12 cellular contexts compared by ENCODE assay signal in the genomic region with DNA sequence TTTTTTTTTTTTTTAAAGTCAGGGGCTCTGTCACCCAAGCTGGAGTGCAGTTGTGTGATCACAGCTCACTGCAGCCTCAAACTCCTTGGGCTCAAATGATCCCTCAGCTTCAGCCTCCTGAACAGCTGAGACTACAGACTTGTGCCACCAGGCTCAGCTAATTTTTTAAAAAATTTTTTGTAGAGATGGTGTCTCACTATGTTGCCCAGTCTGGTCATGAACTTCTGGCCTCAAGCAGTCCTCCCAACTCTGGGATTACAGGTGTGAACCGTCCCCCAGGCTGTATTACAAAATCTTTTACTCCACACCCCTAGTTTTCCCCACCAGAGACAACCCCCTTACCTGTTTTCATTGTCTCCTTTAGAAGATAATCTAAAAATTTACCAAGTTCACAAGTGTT. TPM values are rescaled to one million over a fixed set of nuclear protein-coding genes. Genes with fewer than 3 reads are reported as not detected.
DNase-seq lines count a peak whose midpoint lies in the region; ATAC-seq and TF ChIP-seq lines count a peak whose summit lies in the region.
"Had no signal": no experiment of that assay in that cellular context is flagged by ENCODE, and none has a peak within 500 bp of the region (broad histone marks: within the 10 kb centered on the region; RNA-seq: fewer than 3 reads in every experiment).

No MANE protein-coding gene starts in this region.

- H3K4me1 ChIP-seq in left ventricle myocardium inferior = peaks cover 54% of the 10 kb centered on the region
- peaks cover 15 to 43% (median 19%) of the 10 kb centered on the region in 4 donors for H3K4me1 ChIP-seq in transverse colon
- no peaks in the 10 kb centered on the region for H3K4me1 ChIP-seq in trophoblast cell (ENCODE audit: control insufficient read depth in 1 of 2, insufficient read depth in 2 of 2, low read length in 2 of 2)

- peaks cover 6% of the 10 kb centered on the region for H3K79me1 ChIP-seq in trophoblast cell (ENCODE audit: low read length)

- no peak for TF ChIP-seq EP300 in transverse colon (IDR thresholded peaks at IDR 0.05; ENCODE audit: low read depth)

- H3K9me3 ChIP-seq in left ventricle myocardium inferior (replicated peaks) (no peaks in the 10 kb centered on the region), transverse colon (no peaks in the 10 kb centered on the region), trophoblast cell (ENCODE audit: insufficient read depth, low read depth, low read length) (no peaks in the 10 kb centered on the region)
- H3K9me3 ChIP-seq: esophagus squamous epithelium had no signal

- no peak overlapping the region for H3K9ac ChIP-seq in trophoblast cell (ENCODE audit: low read length)

- H4K91ac ChIP-seq in trophoblast cell (ENCODE audit: low read depth, low read length) = no peak overlapping the region

- no peak overlapping the region for H2BK5ac ChIP-seq in trophoblast cell (ENCODE audit: low read depth, low read length, poor library complexity)

- H3K27ac ChIP-seq in left ventricle myocardium inferior (replicated peaks) (no peak overlapping the region), transverse colon (peak overlapping the region in 3 of 4 donors; percentile 99 to 100 (median 99)), trophoblast cell (ENCODE audit: low read depth, low read length) (no peak overlapping the region)

- intact Hi-C loops in left ventricle myocardium inferior (cut with micrococcal nuclease) (loop anchor here (10.0 kb wide), 1 partner anchor 740 kb away; no protein-coding TSS in a partner anchor), Right ventricle myocardium inferior (cut with DNase I) (no loop called here), transverse colon (cut with DNase I; ENCODE audit: low total_unique reads) (no loop called here)

- H4K12ac ChIP-seq in trophoblast cell (ENCODE audit: low read depth, low read length) = no peak overlapping the region

- peaks cover 6% of the 10 kb centered on the region for H3K79me2 ChIP-seq in trophoblast cell (ENCODE audit: control insufficient read depth, insufficient read depth, low read length, poor library complexity)

- H3K36me3 ChIP-seq in left ventricle myocardium inferior = peaks cover 21% of the 10 kb centered on the region
- peaks cover 0 to 5% (median 0%) of the 10 kb centered on the region in 4 donors for H3K36me3 ChIP-seq in transverse colon
- H3K36me3 ChIP-seq in trophoblast cell (ENCODE audit: control insufficient read depth in 1 of 2, insufficient read depth in 2 of 2, low read length in 2 of 2) = peaks cover 16 to 18% of the 10 kb centered on the region in 2 experiments

- no peak overlapping the region for H4K8ac ChIP-seq in trophoblast cell (ENCODE audit: low read depth, low read length)

- in situ Hi-C loops in transverse colon (cut with MboI; ENCODE audit: low pct_ligation_motif_present in 1 of 4, low pct_unique_long_range_greater_than_20kb in 1 of 4, low sequenced_read_pairs in 3 of 4) = no loop called here

- TF ChIP-seq CTCF in left ventricle myocardium inferior (IDR thresholded peaks at IDR 0.05; ENCODE audit: borderline replicate concordance) (no peak), WTC11 (IDR thresholded peaks at IDR 0.05) (no peak), transverse colon (IDR thresholded peaks at IDR 0.05) (no peak)

- no peak for ATAC-seq in Right ventricle myocardium inferior
- no peak for ATAC-seq in WTC11
- no peak for ATAC-seq in GM18498 (IDR thresholded peaks at IDR 0.05; ENCODE audit: unreplicated experiment)

- no peak for TF ChIP-seq POLR2A in transverse colon (IDR thresholded peaks at IDR 0.05)

- no peak overlapping the region for H3K4me2 ChIP-seq in trophoblast cell (ENCODE audit: low read length)

- H3K27ac Mint-ChIP-seq in WTC11 (peak overlapping the region; percentile 13; the same call in 1 of the 2 replicates), immature natural killer cell (peak overlapping the region; percentile 52 to 87 (median 72))

- H3K36me3 Mint-ChIP-seq in WTC11 (peaks cover 28% of the 10 kb centered on the region), immature natural killer cell (peaks cover 8 to 9% (median 8%) of the 10 kb centered on the region in 3 donors)

- no peak for DNase-seq in left ventricle myocardium inferior
- DNase-seq in Right ventricle myocardium inferior (ENCODE audit: missing footprints) = no peak
- no peak for DNase-seq in WTC11 (ENCODE audit: low spot score)
- no peak for DNase-seq in immature natural killer cell
- no peak for DNase-seq in transverse colon
- no peak for DNase-seq in trophoblast cell
- no peak for DNase-seq in effector CD4-positive, alpha-beta T cell
- DNase-seq: esophagus squamous epithelium, GF-D8, NCI-H187, small intestine had no signal

- no peak overlapping the region for H3K18ac ChIP-seq in trophoblast cell (ENCODE audit: low read length)

- H3K27me3 Mint-ChIP-seq in WTC11 (ENCODE audit: low read depth) (no peaks in the 10 kb centered on the region), immature natural killer cell (ENCODE audit: low read depth in 3 of 3) (peaks cover 0 to 7% (median 5%) of the 10 kb centered on the region in 3 donors)

- no peak overlapping the region for H2BK12ac ChIP-seq in trophoblast cell (ENCODE audit: low read length)

- H3K4me3 ChIP-seq in left ventricle myocardium inferior = peak overlapping the region; percentile 80
- peak overlapping the region in 1 of 4 donors; percentile 95 for H3K4me3 ChIP-seq in transverse colon
- no peak overlapping the region for H3K4me3 ChIP-seq in trophoblast cell (ENCODE audit: low read depth, low read length)

- no peak overlapping the region for H3K14ac ChIP-seq in trophoblast cell (ENCODE audit: low read length)

- no peak overlapping the region for H2AK5ac ChIP-seq in trophoblast cell (ENCODE audit: low read length)

- CTCF ChIA-PET in WTC11 (lab: Charles Lee) = interaction anchor here (0.6 to 1.0 kb wide), 2 partner anchors 256 to 380 kb away, joined by 4 to 5 read pairs; no protein-coding TSS in a partner anchor

- H3K4me1 Mint-ChIP-seq in WTC11 (peaks cover 11% of the 10 kb centered on the region), immature natural killer cell (peaks cover 44 to 53% of the 10 kb centered on the region in 2 donors)

- H3K4ac ChIP-seq in trophoblast cell (ENCODE audit: low read depth, low read length) = no peak overlapping the region

- 57 to 95% methylated on average over 1 of the region's 1 CpG for WGBS in transverse colon (ENCODE audit: low coverage in 1 of 2), 2 donors
- WGBS in trophoblast cell (ENCODE audit: extremely low coverage, insufficient coverage, insufficient read length) = no CpG with 5 or more reads among the region's 1 CpG

- POLR2A ChIA-PET in WTC11 (lab: Charles Lee) = interaction anchor here (0.7 kb wide), 1 partner anchor 229 kb away, joined by 9 read pairs; no protein-coding TSS in a partner anchor

- H2AFZ ChIP-seq in trophoblast cell (ENCODE audit: insufficient read depth, low read length, poor library complexity) = no peak overlapping the region

- H3K4me3 Mint-ChIP-seq in WTC11 (peak overlapping the region; percentile 95), immature natural killer cell (peak overlapping the region; percentile 78 to 98 (median 96))

- no peak overlapping the region for H2BK120ac ChIP-seq in trophoblast cell (ENCODE audit: insufficient read depth, low read length, poor library complexity)

- H3K27me3 ChIP-seq in left ventricle myocardium inferior (ENCODE audit: low read depth) = no peaks in the 10 kb centered on the region
- no peaks in the 10 kb centered on the region for H3K27me3 ChIP-seq in transverse colon
- H3K27me3 ChIP-seq in trophoblast cell (ENCODE audit: insufficient read depth, low read length) = no peaks in the 10 kb centered on the region
- H3K27me3 ChIP-seq: esophagus squamous epithelium had no signal

- peaks cover 5% of the 10 kb centered on the region; the same call in 1 of the 2 replicates for H3K9me3 Mint-ChIP-seq in WTC11
- no peaks in the 10 kb centered on the region for H3K9me3 Mint-ChIP-seq in immature natural killer cell

- H3K23ac ChIP-seq in trophoblast cell (ENCODE audit: low read length) = no peak overlapping the region

TF ChIP-seq in WTC11, 78 proteins besides CTCF, POLR2A, EP300 and RAD21 (continues in another document):
- no peak for TF ChIP-seq NFYB (CRISPR knock-in tag; conservative IDR thresholded peaks at IDR 0.05; ENCODE audit: low read depth)
- TF ChIP-seq, protein P1, sequence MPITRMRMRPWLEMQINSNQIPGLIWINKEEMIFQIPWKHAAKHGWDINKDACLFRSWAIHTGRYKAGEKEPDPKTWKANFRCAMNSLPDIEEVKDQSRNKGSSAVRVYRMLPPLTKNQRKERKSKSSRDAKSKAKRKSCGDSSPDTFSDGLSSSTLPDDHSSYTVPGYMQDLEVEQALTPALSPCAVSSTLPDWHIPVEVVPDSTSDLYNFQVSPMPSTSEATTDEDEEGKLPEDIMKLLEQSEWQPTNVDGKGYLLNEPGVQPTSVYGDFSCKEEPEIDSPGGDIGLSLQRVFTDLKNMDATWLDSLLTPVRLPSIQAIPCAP (CRISPR knock-in tag; IDR thresholded peaks at IDR 0.05) = no peak
- TF ChIP-seq SP1 (CRISPR knock-in tag; conservative IDR thresholded peaks at IDR 0.05) = no peak
- TF ChIP-seq CBFB (CRISPR knock-in tag; IDR thresholded peaks at IDR 0.05; ENCODE audit: low read depth) = no peak
- TF ChIP-seq ZNF416 (CRISPR knock-in tag; IDR thresholded peaks at IDR 0.05) = no peak
- TF ChIP-seq TP53 (CRISPR knock-in tag; IDR thresholded peaks at IDR 0.05) = no peak
- TF ChIP-seq HMGA2 (CRISPR knock-in tag; IDR thresholded peaks at IDR 0.05) = no peak

RNA-seq across cellular contexts. Expression of gene CCDC117, which starts 1.9 kb away (rescaled TPM):
- total RNA-seq in left ventricle myocardium inferior = 10.1 TPM
- 11.4 TPM for total RNA-seq in Right ventricle myocardium inferior
- 39.0 to 47.4 TPM (median 46.9 TPM) in 3 replicates for total RNA-seq in WTC11 (2021)
- polyA plus RNA-seq in immature natural killer cell = 10 to 100 TPM; 13.7 to 21.4 (median 14.7) TPM
- 10 to 100 TPM; 16.8 to 25.6 (median 20.6) TPM for total RNA-seq in transverse colon
- polyA plus RNA-seq in trophoblast cell (2013) = 23.3 and 24.3 TPM in 2 replicates

RNA-seq across cellular contexts. Expression of gene XBP1, which starts 26.0 kb away (rescaled TPM):
- total RNA-seq in left ventricle myocardium inferior (75.9 TPM), Right ventricle myocardium inferior (71.8 TPM), WTC11 (2021) (104 to 127 TPM (median 107 TPM) in 3 replicates), transverse colon (100 to 1,000 TPM in 3 of 4 donors, 10 to 100 TPM in 1; 68.1 to 263 (median 190) TPM)
- polyA plus RNA-seq in immature natural killer cell = 1,000 to 10,000 TPM in 1 of 3 donors, 100 to 1,000 TPM in 2; 600 to 1,153 (median 962) TPM
- polyA plus RNA-seq in trophoblast cell (2013) = 333 and 362 TPM in 2 replicates

RNA-seq across cellular contexts. Expression of gene HSCB, which starts 32.5 kb away (rescaled TPM):
- total RNA-seq in left ventricle myocardium inferior = 9.8 TPM
- 9.6 TPM for total RNA-seq in Right ventricle myocardium inferior
- 17.1 to 19.2 TPM (median 17.1 TPM) in 3 replicates for total RNA-seq in WTC11 (2021)
- polyA plus RNA-seq in immature natural killer cell = 10 to 100 TPM; 32.5 to 36.3 (median 35.8) TPM
- 10 to 100 TPM in 3 of 4 donors, 1 to 10 TPM in 1; 2.6 to 25.3 (median 20.5) TPM for total RNA-seq in transverse colon
- 10.5 and 11.7 TPM in 2 replicates for polyA plus RNA-seq in trophoblast cell (2013)

RNA-seq across cellular contexts. Expression of gene CHEK2, which starts 32.8 kb away (rescaled TPM):
- total RNA-seq in left ventricle myocardium inferior (2.5 TPM), Right ventricle myocardium inferior (1.9 TPM), WTC11 (2021) (120 to 126 TPM (median 124 TPM) in 3 replicates), transverse colon (10 to 100 TPM in 2 of 4 donors, 1 to 10 TPM in 1, not detected in 1; 6.6 to 12.1 (median 10.8) TPM)
- polyA plus RNA-seq in immature natural killer cell = 10 to 100 TPM in 1 of 3 donors, 1 to 10 TPM in 2; 6.2 to 10.6 (median 9.6) TPM
- polyA plus RNA-seq in trophoblast cell (2013) = 15.9 and 16.0 TPM in 2 replicates

Comparison
In these comparisons a context has a peak if more than half of its experiments do, and no peak if none do; other contexts are left out.
1. H3K27ac ChIP-seq: peak in transverse colon (3 of 4); none in left ventricle myocardium inferior (single experiment) and trophoblast cell (single experiment).